ENCODE assay signal across 9 cellular contexts in genomic region chr2:100821255-100821912, GRCh38. TPM values are rescaled to one million over a fixed set of nuclear protein-coding genes. Genes with fewer than 3 reads are reported as not detected.
A peak's percentile ranks its signal among the peaks of the same experiment; 100 is the strongest.
DNase-seq lines count a peak whose midpoint lies in the region; ATAC-seq and TF ChIP-seq lines count a peak whose summit lies in the region.
"Had no signal": no experiment of that assay in that cellular context is flagged by ENCODE, and none has a peak within 500 bp of the region (broad histone marks: within the 10 kb centered on the region; RNA-seq: fewer than 3 reads in every experiment).

No MANE protein-coding gene starts in this region.

- H3K4me3 Mint-ChIP-seq in GM23338, result peak overlapping the region; percentile 76
- peak overlapping the region; percentile 62 for H3K4me3 Mint-ChIP-seq in activated CD8-positive, alpha-beta T cell treated with anti-CD3 and anti-CD28 coated beads, Interleukin-2, amount 10 ng/mL, durations not matched to agents 7 days and 5 days

- H3K36me3 Mint-ChIP-seq in GM23338 (ENCODE audit: low read depth), result no peaks in the 10 kb centered on the region; the same call in 2 of the 3 replicates
- H3K36me3 Mint-ChIP-seq in activated CD8-positive, alpha-beta T cell treated with anti-CD3 and anti-CD28 coated beads, Interleukin-2, amount 10 ng/mL, durations not matched to agents 7 days and 5 days (ENCODE audit: low read depth), result peaks cover 3% of the 10 kb centered on the region

- TF ChIP-seq POLR2A in gastrocnemius medialis (IDR thresholded peaks at IDR 0.05), result no peak

- H3K27me3 ChIP-seq in GM23338 (ENCODE audit: insufficient read depth), result peaks cover 64% of the 10 kb centered on the region
- H3K27me3 ChIP-seq in foreskin keratinocyte, result no peaks in the 10 kb centered on the region
- no peaks in the 10 kb centered on the region for H3K27me3 ChIP-seq in gastrocnemius medialis
- H3K27me3 ChIP-seq in effector memory CD4-positive, alpha-beta T cell (replicated peaks; ENCODE audit: control insufficient read depth, insufficient read depth, low read length, poor library complexity, severe bottlenecking), result peaks cover 9% of the 10 kb centered on the region

- no peak for TF ChIP-seq CTCF in GM23338 (conservative IDR thresholded peaks at IDR 0.05; ENCODE audit: low read depth in 2 of 2)
- no peak for TF ChIP-seq CTCF in foreskin keratinocyte (conservative IDR thresholded peaks at IDR 0.05)
- no peak for TF ChIP-seq CTCF in gastrocnemius medialis (IDR thresholded peaks at IDR 0.05 in 4 of 5, conservative IDR thresholded peaks at IDR 0.05 in 1 of 5)

- H3K4me1 Mint-ChIP-seq in GM23338, result peaks cover 36% of the 10 kb centered on the region
- H3K4me1 Mint-ChIP-seq in activated CD8-positive, alpha-beta T cell treated with anti-CD3 and anti-CD28 coated beads, Interleukin-2, amount 10 ng/mL, durations not matched to agents 7 days and 5 days (ENCODE audit: low read depth), result peaks cover 13% of the 10 kb centered on the region

- peak overlapping the region; percentile 90 for H2AFZ ChIP-seq in GM23338

- H3K27ac ChIP-seq in GM23338 (ENCODE audit: low read depth) (no peak overlapping the region), foreskin keratinocyte (peak overlapping the region; percentile 58), gastrocnemius medialis (peak overlapping the region; percentile 76 to 92 (median 88))
- no peak overlapping the region for H3K27ac ChIP-seq in effector memory CD4-positive, alpha-beta T cell (ENCODE audit: insufficient read depth, low read length, poor library complexity, severe bottlenecking)

- H3K4me1 ChIP-seq in GM23338 (ENCODE audit: insufficient read depth) (peaks cover 15% of the 10 kb centered on the region), foreskin keratinocyte (peaks cover 18% of the 10 kb centered on the region), gastrocnemius medialis (peaks cover 32 to 37% of the 10 kb centered on the region in 2 donors)
- peaks cover 5% of the 10 kb centered on the region for H3K4me1 ChIP-seq in effector memory CD4-positive, alpha-beta T cell (ENCODE audit: control insufficient read depth, insufficient read depth, low read length, poor library complexity, severe bottlenecking)

- CTCF ChIA-PET in activated CD8-positive, alpha-beta T cell treated with anti-CD3 and anti-CD28 coated beads, Interleukin-2, amount 10 ng/mL, durations not matched to agents 7 days and 5 days (lab: Charles Lee), result interaction anchor here (1.1 to 1.6 kb wide), 2 partner anchors 20 to 211 kb away, joined by 3 to 4 read pairs; no protein-coding TSS in a partner anchor

- no peaks in the 10 kb centered on the region for H3K9me3 ChIP-seq in gastrocnemius medialis
- H3K9me3 ChIP-seq in effector memory CD4-positive, alpha-beta T cell (ENCODE audit: control insufficient read depth, low read length), result no peaks in the 10 kb centered on the region

- no peaks in the 10 kb centered on the region; the same call in 1 of the 2 replicates for H4K20me1 ChIP-seq in GM23338 (replicated peaks; ENCODE audit: insufficient read depth)

- H3K4me3 ChIP-seq in GM23338 (peak overlapping the region; percentile 69), gastrocnemius medialis (peak overlapping the region; percentile 73 to 82 (median 76))
- no peak overlapping the region for H3K4me3 ChIP-seq in effector memory CD4-positive, alpha-beta T cell (ENCODE audit: insufficient read depth, low read depth, low read length, poor library complexity, severe bottlenecking)

- no peaks in the 10 kb centered on the region for H3K9me2 ChIP-seq in GM23338 (ENCODE audit: insufficient read depth)

- no peaks in the 10 kb centered on the region for H3F3A ChIP-seq in GM23338 (replicated peaks; ENCODE audit: low read depth)

- H3K27ac Mint-ChIP-seq in GM23338, result no peak overlapping the region
- H3K27ac Mint-ChIP-seq in activated CD8-positive, alpha-beta T cell treated with anti-CD3 and anti-CD28 coated beads, Interleukin-2, amount 10 ng/mL, durations not matched to agents 7 days and 5 days, result no peak overlapping the region

- H3K36me3 ChIP-seq in GM23338 (ENCODE audit: insufficient read depth) (no peaks in the 10 kb centered on the region), gastrocnemius medialis (no peaks in the 10 kb centered on the region)
- H3K36me3 ChIP-seq in effector memory CD4-positive, alpha-beta T cell (ENCODE audit: control insufficient read depth, insufficient read depth, low read length), result no peaks in the 10 kb centered on the region

- no peaks in the 10 kb centered on the region for H3K79me2 ChIP-seq in GM23338 (replicated peaks; ENCODE audit: insufficient read depth)

- in situ Hi-C loops in gastrocnemius medialis (cut with MboI; ENCODE audit: low sequenced_read_pairs in 4 of 4), result no loop called here

- DNase-seq in GM23338 (ENCODE audit: low spot score), result peak; percentile 48
- no peak for DNase-seq in activated CD8-positive, alpha-beta T cell treated with anti-CD3 and anti-CD28 coated beads, Interleukin-2, amount 10 ng/mL, durations not matched to agents 7 days and 5 days
- DNase-seq in foreskin keratinocyte, result no peak
- DNase-seq in gastrocnemius medialis, result no peak
- DNase-seq in activated CD4-positive, CD25-positive, alpha-beta regulatory T cell treated with anti-CD3 and anti-CD28 coated beads, Interleukin-2, amount 50 U/mL, for 72 hours, result no peak
- DNase-seq in DMS153 (lab: John Stamatoyannopoulos, UW), result no peak
- no peak for DNase-seq in effector memory CD4-positive, alpha-beta T cell
- DNase-seq in NCI-H187 (lab: John Stamatoyannopoulos, UW), result no peak
- DNase-seq: cortex of kidney had no signal

- no peak for ATAC-seq in GM23338
- no peak for ATAC-seq in activated CD8-positive, alpha-beta T cell treated with anti-CD3 and anti-CD28 coated beads, Interleukin-2, amount 10 ng/mL, durations not matched to agents 7 days and 5 days
- ATAC-seq in foreskin keratinocyte, result no peak
- ATAC-seq in gastrocnemius medialis, result peak in 1 of 2 donors; percentile 19

- H3K4me2 ChIP-seq in GM23338, result peak overlapping the region; percentile 92

- intact Hi-C loops in gastrocnemius medialis (cut with DNase I; ENCODE audit: low total_unique reads), result loop anchor here (2.0 to 10.0 kb wide), 4 partner anchors 89 to 483 kb away; partner anchors contain the start of genes RNF149 and TBC1D8

- POLR2A ChIA-PET in activated CD8-positive, alpha-beta T cell treated with anti-CD3 and anti-CD28 coated beads, Interleukin-2, amount 10 ng/mL, durations not matched to agents 7 days and 5 days (lab: Charles Lee), result interaction anchor here (0.6 to 1.6 kb wide), 2 partner anchors 181 to 1876 kb away, joined by 3 to 5 read pairs; partner anchors contain the start of gene RPL31

- H3K9me3 Mint-ChIP-seq in GM23338, result no peaks in the 10 kb centered on the region
- H3K9me3 Mint-ChIP-seq in activated CD8-positive, alpha-beta T cell treated with anti-CD3 and anti-CD28 coated beads, Interleukin-2, amount 10 ng/mL, durations not matched to agents 7 days and 5 days (ENCODE audit: insufficient read depth), result no peaks in the 10 kb centered on the region

- peaks cover 51% of the 10 kb centered on the region for H3K27me3 Mint-ChIP-seq in GM23338 (ENCODE audit: insufficient read depth, low read depth, poor library complexity)
- peaks cover 34% of the 10 kb centered on the region for H3K27me3 Mint-ChIP-seq in activated CD8-positive, alpha-beta T cell treated with anti-CD3 and anti-CD28 coated beads, Interleukin-2, amount 10 ng/mL, durations not matched to agents 7 days and 5 days (ENCODE audit: low read depth)

TF ChIP-seq in GM23338, 12 proteins besides CTCF, POLR2A, EP300 and RAD21:
- TF ChIP-seq POLR2AphosphoS5 (IDR thresholded peaks at IDR 0.05; ENCODE audit: low read depth), result no peak
- TF ChIP-seq CREB1 (CRISPR knock-in tag; IDR thresholded peaks at IDR 0.05; ENCODE audit: low read depth), result no peak
- TF ChIP-seq ZNF114 (CRISPR knock-in tag; IDR thresholded peaks at IDR 0.05), result no peak
- no peak for TF ChIP-seq JUNB (IDR thresholded peaks at IDR 0.05; ENCODE audit: unreplicated experiment)
- TF ChIP-seq REST (IDR thresholded peaks at IDR 0.05; ENCODE audit: unreplicated experiment), result no peak
- TF ChIP-seq ZNF331 (CRISPR knock-in tag; IDR thresholded peaks at IDR 0.05; ENCODE audit: low read depth), result no peak
- no peak for TF ChIP-seq NANOG (IDR thresholded peaks at IDR 0.05; ENCODE audit: borderline replicate concordance)
- no peak for TF ChIP-seq EZH2 (IDR thresholded peaks at IDR 0.05; ENCODE audit: low read depth, unreplicated experiment)
- no peak for TF ChIP-seq EZH2phosphoT487 (IDR thresholded peaks at IDR 0.05; ENCODE audit: unreplicated experiment)

RNA-seq across cellular contexts. Expression of gene NPAS2, which starts 1.4 kb away (rescaled TPM):
- total RNA-seq in GM23338 (2014; rRNA removed; shearing (Covaris generic)), result 0.56 and 0.58 TPM in 2 replicates
- 1.0 and 1.1 TPM in 2 replicates for polyA plus RNA-seq in GM23338 (2016; fragmentation: Nextera tagmentation; extraction: Ambion mirVana)
- total RNA-seq in activated CD8-positive, alpha-beta T cell treated with anti-CD3 and anti-CD28 coated beads, Interleukin-2, amount 10 ng/mL, durations not matched to agents 7 days and 5 days, result 1 to 10 TPM; 5.5 to 6.2 TPM
- total RNA-seq in foreskin keratinocyte, result 14.6 and 18.9 TPM in 2 replicates
- 11.2 and 15.8 TPM in 2 replicates for polyA plus RNA-seq in foreskin keratinocyte
- total RNA-seq in gastrocnemius medialis, result 10 to 100 TPM; 11.4 to 48.2 (median 36.6) TPM

Comparison
In these comparisons a context has a peak if more than half of its experiments do, and no peak if none do; other contexts are left out.
1. H3K27ac ChIP-seq: peak in foreskin keratinocyte (single experiment) and gastrocnemius medialis (4 of 4); none in GM23338 (single experiment) and effector memory CD4-positive, alpha-beta T cell (single experiment).